ENCODE assay signal across 19 cellular contexts in genomic region chr2:103361712-103362111, GRCh38.
"Had no signal": no experiment of that assay in that cellular context is flagged by ENCODE, and none has a peak within 500 bp of the region (broad histone marks: within the 10 kb centered on the region; RNA-seq: fewer than 3 reads in every experiment).

No MANE protein-coding gene starts in this region.

- H3K9ac ChIP-seq: parathyroid adenoma had no signal

- H3K4me3 Mint-ChIP-seq: activated CD8-positive, alpha-beta memory T cell treated with anti-CD3 and anti-CD28 coated beads, Interleukin-2, amount 10 ng/mL, durations not matched to agents 7 days and 5 days; activated naive CD4-positive, alpha-beta T cell treated with anti-CD3 and anti-CD28 coated beads, Interleukin-2, amount 10 ng/mL, durations not matched to agents 7 days and 5 days; naive thymus-derived CD4-positive, alpha-beta T cell; stimulated activated naive CD8-positive, alpha-beta T cell treated with anti-CD3 and anti-CD28 coated beads, Interleukin-15, amount 100 ng/mL, for 72 hours; T-helper 17 cell had no signal

- H3K27ac Mint-ChIP-seq: activated CD8-positive, alpha-beta memory T cell treated with anti-CD3 and anti-CD28 coated beads, Interleukin-2, amount 10 ng/mL, durations not matched to agents 7 days and 5 days; activated naive CD4-positive, alpha-beta T cell treated with anti-CD3 and anti-CD28 coated beads, Interleukin-2, amount 10 ng/mL, durations not matched to agents 7 days and 5 days; activated T-helper 2 cell treated with anti-CD3 and anti-CD28 coated beads, Interferon-gamma antibody, Interleukin-2, Interleukin-4, amounts not matched to agents 10 μg/mL and 5 μg/mL and 100 μg/mL, durations not matched to agents 14 hours and 24 hours and 36 hours; naive thymus-derived CD4-positive, alpha-beta T cell; stimulated activated naive CD8-positive, alpha-beta T cell treated with anti-CD3 and anti-CD28 coated beads, Interleukin-15, amount 100 ng/mL, for 72 hours; T-helper 17 cell had no signal

- H3K27me3 Mint-ChIP-seq: activated CD8-positive, alpha-beta memory T cell treated with anti-CD3 and anti-CD28 coated beads, Interleukin-2, amount 10 ng/mL, durations not matched to agents 7 days and 5 days; activated naive CD4-positive, alpha-beta T cell treated with anti-CD3 and anti-CD28 coated beads, Interleukin-2, amount 10 ng/mL, durations not matched to agents 7 days and 5 days; naive thymus-derived CD4-positive, alpha-beta T cell; stimulated activated naive CD8-positive, alpha-beta T cell treated with anti-CD3 and anti-CD28 coated beads, Interleukin-15, amount 100 ng/mL, for 72 hours; T-helper 17 cell had no signal

- H3K9me3 ChIP-seq: adrenal gland, gastroesophageal sphincter, mucosa of descending colon, neutrophil, sigmoid colon, thoracic aorta, upper lobe of right lung had no signal

- ATAC-seq: activated CD8-positive, alpha-beta memory T cell treated with anti-CD3 and anti-CD28 coated beads, Interleukin-2, amount 10 ng/mL, durations not matched to agents 7 days and 5 days; gastroesophageal sphincter; heart right ventricle; left lobe of liver; mucosa of descending colon; naive thymus-derived CD4-positive, alpha-beta T cell; stimulated activated naive CD8-positive, alpha-beta T cell treated with anti-CD3 and anti-CD28 coated beads, Interleukin-15, amount 100 ng/mL, for 72 hours; T-helper 17 cell; upper lobe of right lung had no signal

- H3K27me3 ChIP-seq: adrenal gland, gastroesophageal sphincter, heart right ventricle, neutrophil, sigmoid colon, spleen, upper lobe of right lung had no signal

- H3K36me3 Mint-ChIP-seq: activated CD8-positive, alpha-beta memory T cell treated with anti-CD3 and anti-CD28 coated beads, Interleukin-2, amount 10 ng/mL, durations not matched to agents 7 days and 5 days; activated naive CD4-positive, alpha-beta T cell treated with anti-CD3 and anti-CD28 coated beads, Interleukin-2, amount 10 ng/mL, durations not matched to agents 7 days and 5 days; naive thymus-derived CD4-positive, alpha-beta T cell had no signal

- H3K36me3 ChIP-seq: adrenal gland, gastroesophageal sphincter, heart right ventricle, neutrophil, sigmoid colon, spleen, thoracic aorta, upper lobe of right lung had no signal

- H3K4me1 Mint-ChIP-seq: activated CD8-positive, alpha-beta memory T cell treated with anti-CD3 and anti-CD28 coated beads, Interleukin-2, amount 10 ng/mL, durations not matched to agents 7 days and 5 days; activated naive CD4-positive, alpha-beta T cell treated with anti-CD3 and anti-CD28 coated beads, Interleukin-2, amount 10 ng/mL, durations not matched to agents 7 days and 5 days; naive thymus-derived CD4-positive, alpha-beta T cell; stimulated activated naive CD8-positive, alpha-beta T cell treated with anti-CD3 and anti-CD28 coated beads, Interleukin-15, amount 100 ng/mL, for 72 hours; T-helper 17 cell had no signal

- DNase-seq: activated CD8-positive, alpha-beta memory T cell treated with anti-CD3 and anti-CD28 coated beads, Interleukin-2, amount 10 ng/mL, durations not matched to agents 7 days and 5 days; activated naive CD4-positive, alpha-beta T cell treated with anti-CD3 and anti-CD28 coated beads, Interleukin-2, amount 10 ng/mL, durations not matched to agents 7 days and 5 days; activated T-cell treated with anti-CD3 and anti-CD28 coated beads, Interleukin-2, amount 50 U/mL, for 1 hour; adrenal gland; dorsolateral prefrontal cortex; heart right ventricle; mucosa of descending colon; naive thymus-derived CD4-positive, alpha-beta T cell; sigmoid colon; spleen; stimulated activated naive CD8-positive, alpha-beta T cell treated with anti-CD3 and anti-CD28 coated beads, Interleukin-15, amount 100 ng/mL, for 72 hours; T-helper 17 cell; upper lobe of right lung had no signal

- H3K4me3 ChIP-seq: adrenal gland, dorsolateral prefrontal cortex, gastroesophageal sphincter, heart right ventricle, mucosa of descending colon, sigmoid colon, spleen, thoracic aorta, upper lobe of right lung had no signal

- H3K27ac ChIP-seq: adrenal gland, dorsolateral prefrontal cortex, gastroesophageal sphincter, heart right ventricle, neutrophil, parathyroid adenoma, sigmoid colon, spleen, thoracic aorta, upper lobe of right lung had no signal
